Comparison of ENCODE assay signal across 8 cellular contexts in the genomic region with DNA sequence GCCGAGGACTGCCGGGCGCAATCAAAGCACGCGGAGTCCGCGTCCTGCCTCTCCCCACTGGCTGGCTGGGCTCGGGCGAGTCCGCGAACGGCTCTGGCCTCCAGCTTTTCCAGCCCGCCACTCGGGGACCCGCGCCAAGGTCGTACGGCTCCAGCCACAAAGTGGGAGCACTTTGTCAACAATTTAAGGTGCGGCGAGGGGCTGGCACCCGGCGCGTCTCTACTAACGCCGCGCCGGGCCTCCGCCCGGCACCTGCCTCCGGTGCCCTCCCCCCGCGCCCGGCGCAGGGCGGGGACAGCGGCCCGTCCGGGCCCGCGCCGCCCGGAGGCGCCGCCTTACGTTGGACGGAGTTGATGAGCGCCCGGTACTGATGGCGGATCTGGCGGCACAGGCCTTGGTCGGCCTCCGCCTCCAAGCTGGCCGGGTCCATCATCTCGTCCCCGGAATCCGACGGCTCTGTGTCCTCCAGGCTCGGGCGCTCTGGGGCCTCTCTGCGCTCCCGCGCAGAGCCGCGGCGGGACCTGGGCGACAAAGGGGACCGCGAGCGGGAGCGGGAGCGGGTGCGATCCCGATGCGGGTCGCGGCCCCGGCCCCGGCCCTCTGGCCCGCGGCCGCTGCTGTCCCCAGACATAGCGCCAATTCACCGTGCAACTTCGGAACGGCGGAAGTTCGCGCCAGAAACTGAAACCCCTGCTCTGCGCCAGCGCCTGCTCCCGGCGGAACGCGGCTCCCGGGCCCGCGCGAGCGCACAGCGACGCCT. TPM values are rescaled to one million over a fixed set of nuclear protein-coding genes. Genes with fewer than 3 reads are reported as not detected.
DNase-seq lines count a peak whose midpoint lies in the region; ATAC-seq and TF ChIP-seq lines count a peak whose summit lies in the region.

A gene with protein sequence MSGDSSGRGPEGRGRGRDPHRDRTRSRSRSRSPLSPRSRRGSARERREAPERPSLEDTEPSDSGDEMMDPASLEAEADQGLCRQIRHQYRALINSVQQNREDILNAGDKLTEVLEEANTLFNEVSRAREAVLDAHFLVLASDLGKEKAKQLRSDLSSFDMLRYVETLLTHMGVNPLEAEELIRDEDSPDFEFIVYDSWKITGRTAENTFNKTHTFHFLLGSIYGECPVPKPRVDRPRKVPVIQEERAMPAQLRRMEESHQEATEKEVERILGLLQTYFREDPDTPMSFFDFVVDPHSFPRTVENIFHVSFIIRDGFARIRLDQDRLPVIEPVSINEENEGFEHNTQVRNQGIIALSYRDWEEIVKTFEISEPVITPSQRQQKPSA (minus strand): TSS at position 683 of the 760 bp plus-strand sequence. CDS start 52 bp downstream, at position 631.

- H3K27me3 Mint-ChIP-seq in H9 (ENCODE audit: low read depth): peaks cover 5% of the 10 kb centered on the region
- H3K27me3 Mint-ChIP-seq in T-helper 17 cell: no peaks in the 10 kb centered on the region

- H2BK15ac ChIP-seq in H9 (ENCODE audit: low read depth, low read length): no peak within 1 kb of the TSS

- H4K5ac ChIP-seq in H9 (ENCODE audit: insufficient read length, low read depth, low read length): no peak within 1 kb of the TSS

- H2BK12ac ChIP-seq in H9 (ENCODE audit: insufficient read length, low read depth, low read length): no peak within 1 kb of the TSS

- H3K4me1 ChIP-seq in H9 (ENCODE audit: insufficient read depth, low read length) (no peaks in the 10 kb centered on the region; the same call in 1 of the 2 replicates), Loucy (ENCODE audit: insufficient read depth, low read length, poor library complexity, severe bottlenecking) (peaks cover 24% of the 10 kb centered on the region), urinary bladder (ENCODE audit: insufficient read depth) (peaks cover 3% of the 10 kb centered on the region)

- no CpG with 5 or more reads among the region's 101 CpGs for WGBS in H9 (ENCODE audit: extremely low coverage, insufficient read length, low lambda C conversion rate)
- WGBS in urinary bladder: under 1% methylated on average over 101 of the region's 101 CpGs

- H2AK5ac ChIP-seq in H9 (ENCODE audit: insufficient read length, low read length): no peak within 1 kb of the TSS

- H3K36me3 ChIP-seq in Loucy (ENCODE audit: insufficient read depth, low read length): peaks cover 6% of the 10 kb centered on the region; the same call in 1 of the 2 replicates
- no peaks in the 10 kb centered on the region for H3K36me3 ChIP-seq in urinary bladder (ENCODE audit: insufficient read depth)

- H3K27me3 ChIP-seq in H9 (ENCODE audit: insufficient read depth, low read length): no peaks in the 10 kb centered on the region
- no peaks in the 10 kb centered on the region for H3K27me3 ChIP-seq in Loucy (ENCODE audit: insufficient read depth, low read length, poor library complexity, severe bottlenecking)

- no peaks in the 10 kb centered on the region for H3K9me2 ChIP-seq in Loucy (replicated peaks; ENCODE audit: low read depth, low read length)

- H2BK120ac ChIP-seq in H9 (ENCODE audit: low read depth, low read length, poor library complexity, severe bottlenecking): no peak within 1 kb of the TSS

- no peaks in the 10 kb centered on the region for H3F3A ChIP-seq in Loucy (ENCODE audit: low read depth)

- H3K79me2 ChIP-seq in H9 (ENCODE audit: insufficient read depth, low read length): peaks cover 2% of the 10 kb centered on the region; the same call in 1 of the 2 replicates
- peaks cover 32% of the 10 kb centered on the region for H3K79me2 ChIP-seq in Loucy (ENCODE audit: insufficient read depth, low read length)

- no peak within 1 kb of the TSS for H4K91ac ChIP-seq in H9 (ENCODE audit: insufficient read length, low read depth, low read length)

- no peak within 1 kb of the TSS for H3K4ac ChIP-seq in H9 (ENCODE audit: low read depth, low read length)

- H3K4me3 ChIP-seq in Loucy (ENCODE audit: low read length, poor library complexity, severe bottlenecking) (peak within 1 kb of the TSS; percentile 81), urinary bladder (ENCODE audit: low read depth, low read length) (peak within 1 kb of the TSS; percentile 85)

- H3K27ac ChIP-seq in H9 (ENCODE audit: insufficient read length, low read depth, low read length): no peak within 1 kb of the TSS
- peak within 1 kb of the TSS; percentile 94 for H3K27ac ChIP-seq in urinary bladder (ENCODE audit: low read depth)

- H3K18ac ChIP-seq in H9 (ENCODE audit: insufficient read length, low read depth, low read length): peak within 1 kb of the TSS; percentile 83

- peak; percentile 39 for DNase-seq in H9
- DNase-seq in T-helper 17 cell: peak; percentile 44 to 63 (median 50)
- peak in 51 of 56 donors; percentile 18 to 80 (median 57) for DNase-seq in amygdala (lab: John Stamatoyannopoulos, UW)
- DNase-seq in left ventricle myocardium superior: peak; percentile 90
- DNase-seq in pulmonary artery endothelial cell (ENCODE audit: low read depth, low spot score): no peak

- H3T11ph ChIP-seq in H9 (ENCODE audit: low read length): no peak within 1 kb of the TSS

- H3K9ac ChIP-seq in H9 (ENCODE audit: extremely low read depth, insufficient read length, low read length): peak within 1 kb of the TSS; percentile 74
- peak within 1 kb of the TSS; percentile 94 for H3K9ac ChIP-seq in Loucy (ENCODE audit: low read depth, low read length, poor library complexity, severe bottlenecking)

- no peak within 1 kb of the TSS for H2BK5ac ChIP-seq in H9 (ENCODE audit: insufficient read length, low read length)

- peaks cover 20 to 29% of the 10 kb centered on the region in 2 experiments for H3K9me3 Mint-ChIP-seq in H9

- H3K4me2 ChIP-seq in H9 (ENCODE audit: insufficient read depth, insufficient read length, low read length) (peak within 1 kb of the TSS; percentile 97), Loucy (ENCODE audit: low read depth, low read length, poor library complexity, severe bottlenecking) (peak within 1 kb of the TSS; percentile 90)

- H3K9me3 ChIP-seq in H9 (ENCODE audit: control insufficient read depth, low read depth, low read length): peaks cover 18% of the 10 kb centered on the region
- H3K9me3 ChIP-seq in Loucy (ENCODE audit: insufficient read depth, low read depth, low read length): no peaks in the 10 kb centered on the region; the same call in 1 of the 2 replicates
- H3K9me3 ChIP-seq in T-helper 17 cell (ENCODE audit: control insufficient read depth, low read length, poor library complexity, severe bottlenecking): no peaks in the 10 kb centered on the region

- no peak within 1 kb of the TSS for H2BK20ac ChIP-seq in H9 (ENCODE audit: low read depth, low read length, poor library complexity, severe bottlenecking)

- ATAC-seq in T-helper 17 cell: peak; percentile 87
- ATAC-seq in left ventricle myocardium superior: peak; percentile 95

- H3K4me1 Mint-ChIP-seq in H9 (peaks cover 11 to 15% of the 10 kb centered on the region in 2 experiments), T-helper 17 cell (peaks cover 14% of the 10 kb centered on the region)

- no peaks in the 10 kb centered on the region for H4K20me1 ChIP-seq in H9 (ENCODE audit: control insufficient read depth, insufficient read depth, insufficient read length)
- peaks cover 13% of the 10 kb centered on the region for H4K20me1 ChIP-seq in Loucy (ENCODE audit: insufficient read depth, low read length, poor library complexity, severe bottlenecking)

- no peak within 1 kb of the TSS for H2AFZ ChIP-seq in H9 (ENCODE audit: low read length)
- peak within 1 kb of the TSS; percentile 95 for H2AFZ ChIP-seq in Loucy (ENCODE audit: low read length)

- H3K23ac ChIP-seq in H9 (ENCODE audit: insufficient read length, low read depth, low read length): no peak within 1 kb of the TSS

- peak within 1 kb of the TSS; percentile 92 for H3K14ac ChIP-seq in H9 (ENCODE audit: insufficient read depth, low read length)

- H3K23me2 ChIP-seq in H9 (ENCODE audit: insufficient read length, low read depth, low read length, poor library complexity, severe bottlenecking): peaks cover 6% of the 10 kb centered on the region

- H3K27ac Mint-ChIP-seq in H9 (peak within 1 kb of the TSS in 1 of 3 experiments; percentile 64; a peak in 1 of 7 replicates), T-helper 17 cell (peak within 1 kb of the TSS; percentile 14)

- H3K36me3 Mint-ChIP-seq in H9 (ENCODE audit: insufficient read depth in 1 of 3, low read depth in 3 of 3): peaks cover 28 to 54% (median 51%) of the 10 kb centered on the region in 3 experiments
- no peaks in the 10 kb centered on the region for H3K36me3 Mint-ChIP-seq in T-helper 17 cell (ENCODE audit: low read depth)

- intact Hi-C loops in left ventricle myocardium superior (cut with micrococcal nuclease): no loop called here

- TF ChIP-seq POLR2A in GM10847 (IDR thresholded peaks at IDR 0.05; ENCODE audit: extremely low read depth, insufficient read length): peak; percentile 70

- no peak within 1 kb of the TSS for H3K56ac ChIP-seq in H9 (ENCODE audit: insufficient read length, low read depth, low read length)

- TF ChIP-seq CTCF in H9 (conservative IDR thresholded peaks at IDR 0.05): peak; percentile 72
- TF ChIP-seq CTCF in Loucy (conservative IDR thresholded peaks at IDR 0.05; ENCODE audit: low read length): no peak

- H3K79me1 ChIP-seq in H9 (ENCODE audit: insufficient read depth, low read depth, low read length, poor library complexity, severe bottlenecking): no peaks in the 10 kb centered on the region

- no peak within 1 kb of the TSS for H4K8ac ChIP-seq in H9 (replicated peaks; ENCODE audit: insufficient read length, low read depth, low read length)

- H3K4me3 Mint-ChIP-seq in H9: peak within 1 kb of the TSS; percentile 81 to 88
- H3K4me3 Mint-ChIP-seq in T-helper 17 cell: peak within 1 kb of the TSS; percentile 81

RNA-seq across cellular contexts. Expression of the gene that starts here (rescaled TPM):
- total RNA-seq in H9 (2021): 59.0 and 60.5 TPM in 2 replicates
- total RNA-seq in T-helper 17 cell: 10 to 100 TPM; 37.0 to 37.4 TPM
- total RNA-seq in left ventricle myocardium superior: 30.3 TPM
- total RNA-seq in pulmonary artery endothelial cell: 42.0 and 53.4 TPM in 2 replicates
- total RNA-seq in urinary bladder: 94.0 TPM
- 60.6 TPM for polyA plus RNA-seq in urinary bladder
